ENCODE assay signal across 11 cellular contexts in genomic region chr2:175152242-175152641, GRCh38. TPM values are rescaled to one million over a fixed set of nuclear protein-coding genes. Genes with fewer than 3 reads are reported as not detected.
A peak's percentile ranks its signal among the peaks of the same experiment; 100 is the strongest.
DNase-seq lines count a peak whose midpoint lies in the region; ATAC-seq and TF ChIP-seq lines count a peak whose summit lies in the region.
"Had no signal": no experiment of that assay in that cellular context is flagged by ENCODE, and none has a peak within 500 bp of the region (broad histone marks: within the 10 kb centered on the region; RNA-seq: fewer than 3 reads in every experiment).

No MANE protein-coding gene starts in this region.

- H3K27me3 Mint-ChIP-seq in activated CD8-positive, alpha-beta T cell treated with anti-CD3 and anti-CD28 coated beads for 36 hours: no peaks in the 10 kb centered on the region

- H3K9me3 Mint-ChIP-seq in activated CD8-positive, alpha-beta T cell treated with anti-CD3 and anti-CD28 coated beads for 36 hours: no peaks in the 10 kb centered on the region

- no peak for DNase-seq in activated CD8-positive, alpha-beta T cell treated with anti-CD3 and anti-CD28 coated beads for 36 hours
- DNase-seq in EL (no peak), RPMI8226 (no peak), NCI-H1105 treated with DMSO at 0.1 percent for 48 hours (lab: John Stamatoyannopoulos, UW) (no peak)
- DNase-seq: adrenal gland, NCI-H1930, WERI-Rb-1 had no signal

- H3K4me3 Mint-ChIP-seq in activated CD8-positive, alpha-beta T cell treated with anti-CD3 and anti-CD28 coated beads for 36 hours: no peak overlapping the region

- intact Hi-C loops in activated CD8-positive, alpha-beta T cell treated with anti-CD3 and anti-CD28 coated beads for 36 hours (cut with micrococcal nuclease): no loop called here

- peak overlapping the region; percentile 46 for H3K27ac Mint-ChIP-seq in activated CD8-positive, alpha-beta T cell treated with anti-CD3 and anti-CD28 coated beads for 36 hours

- POLR2A ChIA-PET in activated CD8-positive, alpha-beta T cell treated with anti-CD3 and anti-CD28 coated beads for 36 hours (lab: Charles Lee): interaction anchor here (1.4 kb wide), 1 partner anchor 11 kb away, joined by 4 read pairs; no protein-coding TSS in a partner anchor

- CTCF ChIA-PET in activated CD8-positive, alpha-beta T cell treated with anti-CD3 and anti-CD28 coated beads for 36 hours (lab: Charles Lee): interaction anchor here (1.0 kb wide), 1 partner anchor 27 kb away, joined by 3 read pairs; no protein-coding TSS in a partner anchor

- H3K4me1 Mint-ChIP-seq in activated CD8-positive, alpha-beta T cell treated with anti-CD3 and anti-CD28 coated beads for 36 hours (ENCODE audit: low read depth): peaks cover 51% of the 10 kb centered on the region

- ATAC-seq in GM18502 (IDR thresholded peaks at IDR 0.05; ENCODE audit: poor library complexity, unreplicated experiment) (peak; percentile 79), GM19455 (IDR thresholded peaks at IDR 0.05; ENCODE audit: unreplicated experiment) (peak; percentile 84), HG02885 (IDR thresholded peaks at IDR 0.05; ENCODE audit: poor library complexity, unreplicated experiment) (peak; percentile 79), SK-N-SH treated with all-trans-retinoic acid at 6 μM for 48 hours (no peak)
- ATAC-seq in activated CD8-positive, alpha-beta T cell treated with anti-CD3 and anti-CD28 coated beads for 36 hours: peak; percentile 53

- H3K36me3 Mint-ChIP-seq in activated CD8-positive, alpha-beta T cell treated with anti-CD3 and anti-CD28 coated beads for 36 hours (ENCODE audit: low read depth): peaks cover 23% of the 10 kb centered on the region

- no peak for TF ChIP-seq CTCF in activated CD8-positive, alpha-beta T cell treated with anti-CD3 and anti-CD28 coated beads for 36 hours (IDR thresholded peaks at IDR 0.05)

TF ChIP-seq in SK-N-SH treated with all-trans-retinoic acid at 6 μM for 48 hours, 23 proteins besides CTCF, POLR2A, EP300 and RAD21:
- TF ChIP-seq ARNTL (CRISPR knock-in tag; IDR thresholded peaks at IDR 0.05; ENCODE audit: borderline replicate concordance, low read depth) (no peak), PATZ1 (CRISPR knock-in tag; IDR thresholded peaks at IDR 0.05; ENCODE audit: borderline replicate concordance) (no peak), ZC3H10 (CRISPR knock-in tag; IDR thresholded peaks at IDR 0.05) (no peak), ISL1 (CRISPR knock-in tag; IDR thresholded peaks at IDR 0.05) (no peak), ESRRG (CRISPR knock-in tag; IDR thresholded peaks at IDR 0.05) (no peak), SNAI2 (CRISPR knock-in tag; IDR thresholded peaks at IDR 0.05) (no peak), ZNF565 (CRISPR knock-in tag; conservative IDR thresholded peaks at IDR 0.05; ENCODE audit: low read depth) (no peak)

RNA-seq across cellular contexts. Expression of gene ATF2, which starts 15.8 kb away (rescaled TPM):
- total RNA-seq in activated CD8-positive, alpha-beta T cell treated with anti-CD3 and anti-CD28 coated beads for 36 hours: 10 to 100 TPM; 42.9 to 48.4 TPM

RNA-seq across cellular contexts. Expression of gene ATP5MC3, which starts 29.3 kb away (rescaled TPM):
- total RNA-seq in activated CD8-positive, alpha-beta T cell treated with anti-CD3 and anti-CD28 coated beads for 36 hours: 100 to 1,000 TPM; 399 to 401 TPM
